In genomic region chr1:112700290-112701226, GRCh38 we compare ENCODE assay signal across 8 cellular contexts. TPM values are rescaled to one million over a fixed set of nuclear protein-coding genes. Genes with fewer than 3 reads are reported as not detected.
DNase-seq lines count a peak whose midpoint lies in the region; ATAC-seq and TF ChIP-seq lines count a peak whose summit lies in the region.

No MANE protein-coding gene starts in this region.

- H3K27me3 Mint-ChIP-seq in activated T-helper 1 cell treated with anti-CD3 and anti-CD28 coated beads, Interleukin-12 subunit alpha, Interleukin-12 subunit beta, Interleukin-2, Interleukin-4 antibody, amounts not matched to agents 30 ng/mL and 10 ng/mL and 1 ng/mL, durations not matched to agents 14 hours and 24 hours and 36 hours (ENCODE audit: insufficient read depth) = no peaks in the 10 kb centered on the region
- no peaks in the 10 kb centered on the region for H3K27me3 Mint-ChIP-seq in naive thymus-derived CD8-positive, alpha-beta T cell

- H3K9me3 Mint-ChIP-seq in activated T-helper 1 cell treated with anti-CD3 and anti-CD28 coated beads, Interleukin-12 subunit alpha, Interleukin-12 subunit beta, Interleukin-2, Interleukin-4 antibody, amounts not matched to agents 30 ng/mL and 10 ng/mL and 1 ng/mL, durations not matched to agents 14 hours and 24 hours and 36 hours = no peaks in the 10 kb centered on the region
- no peaks in the 10 kb centered on the region for H3K9me3 Mint-ChIP-seq in naive thymus-derived CD8-positive, alpha-beta T cell

- TF ChIP-seq CTCF in AG09319 (IDR thresholded peaks at IDR 0.05; ENCODE audit: low read depth, low read length) (no peak), stomach (IDR thresholded peaks at IDR 0.05) (no peak)

- TF ChIP-seq EP300 in stomach (IDR thresholded peaks at IDR 0.05) = no peak

- peak; percentile 34 for TF ChIP-seq POLR2A in GM19193 (IDR thresholded peaks at IDR 0.05; ENCODE audit: extremely low read depth, insufficient read depth, insufficient read length)
- TF ChIP-seq POLR2A in stomach (IDR thresholded peaks at IDR 0.05) = no peak

- H3K4me3 ChIP-seq in HUES6 (ENCODE audit: low read depth, low read length) (peak overlapping the region; percentile 37), stomach (peak overlapping the region in 1 of 4 donors; percentile 2)

- POLR2A ChIA-PET in naive thymus-derived CD8-positive, alpha-beta T cell (lab: Charles Lee) = interaction anchor here (0.6 to 1.3 kb wide), 3 partner anchors 15 to 1232 kb away, joined by 3 to 4 read pairs (median 4); partner anchors contain the start of genes MOV10 and PPM1J

- intact Hi-C loops in activated T-helper 1 cell treated with anti-CD3 and anti-CD28 coated beads, Interleukin-12 subunit alpha, Interleukin-12 subunit beta, Interleukin-2, Interleukin-4 antibody, amounts not matched to agents 30 ng/mL and 10 ng/mL and 1 ng/mL, durations not matched to agents 14 hours and 24 hours and 36 hours (cut with micrococcal nuclease) = loop anchor here (2.0 to 10.0 kb wide), 2 partner anchors 14 to 1234 kb away; partner anchors contain the start of gene PPM1J
- intact Hi-C loops in stomach (cut with DNase I; ENCODE audit: low total_unique reads) = loop anchor here (10.0 kb wide), 1 partner anchor 316 kb away; no protein-coding TSS in a partner anchor

- H3K9me3 ChIP-seq in HUES6 (ENCODE audit: control insufficient read depth, insufficient read depth, low read depth, low read length) = no peaks in the 10 kb centered on the region
- H3K9me3 ChIP-seq in stomach = no peaks in the 10 kb centered on the region

- DNase-seq in AG09319 (ENCODE audit: extremely low read depth, low read depth) (peak; percentile 80), fibroblast of peridontal ligament (ENCODE audit: extremely low read depth) (peak; percentile 94), stomach (peak; percentile 93)
- peak; percentile 65 for DNase-seq in activated T-helper 1 cell treated with anti-CD3 and anti-CD28 coated beads, Interleukin-12 subunit alpha, Interleukin-12 subunit beta, Interleukin-2, Interleukin-4 antibody, amounts not matched to agents 30 ng/mL and 10 ng/mL and 1 ng/mL, durations not matched to agents 14 hours and 24 hours and 36 hours (ENCODE audit: low spot score)
- peak; percentile 45 to 87 (median 62) for DNase-seq in naive thymus-derived CD8-positive, alpha-beta T cell

- peak; percentile 64 for ATAC-seq in naive thymus-derived CD8-positive, alpha-beta T cell

- H3K36me3 ChIP-seq in HUES6 (ENCODE audit: control insufficient read depth, insufficient read depth, low read length) (peaks cover 45% of the 10 kb centered on the region), stomach (peaks cover 24 to 76% (median 64%) of the 10 kb centered on the region in 4 donors)

- H3K4me1 ChIP-seq in HUES6 (ENCODE audit: control insufficient read depth, insufficient read depth, low read length) = peaks cover 71% of the 10 kb centered on the region
- H3K4me1 ChIP-seq in stomach = peaks cover 67 to 81% (median 75%) of the 10 kb centered on the region in 4 donors

- peaks cover 64% of the 10 kb centered on the region for H3K4me1 Mint-ChIP-seq in activated T-helper 1 cell treated with anti-CD3 and anti-CD28 coated beads, Interleukin-12 subunit alpha, Interleukin-12 subunit beta, Interleukin-2, Interleukin-4 antibody, amounts not matched to agents 30 ng/mL and 10 ng/mL and 1 ng/mL, durations not matched to agents 14 hours and 24 hours and 36 hours (ENCODE audit: low read depth)
- peaks cover 26 to 72% (median 56%) of the 10 kb centered on the region in 4 donors for H3K4me1 Mint-ChIP-seq in naive thymus-derived CD8-positive, alpha-beta T cell

- 20 to 48% (median 37%) methylated on average over 6 to 7 of the region's 7 CpGs for WGBS in stomach, 5 donors

- peak overlapping the region; percentile 67 for H3K9ac ChIP-seq in HUES6 (ENCODE audit: low read length)

- H3K27ac Mint-ChIP-seq in activated T-helper 1 cell treated with anti-CD3 and anti-CD28 coated beads, Interleukin-12 subunit alpha, Interleukin-12 subunit beta, Interleukin-2, Interleukin-4 antibody, amounts not matched to agents 30 ng/mL and 10 ng/mL and 1 ng/mL, durations not matched to agents 14 hours and 24 hours and 36 hours = peak overlapping the region; percentile 92
- H3K27ac Mint-ChIP-seq in naive thymus-derived CD8-positive, alpha-beta T cell = peak overlapping the region; percentile 87 to 95 (median 92)

- peaks cover 44% of the 10 kb centered on the region for H3K36me3 Mint-ChIP-seq in activated T-helper 1 cell treated with anti-CD3 and anti-CD28 coated beads, Interleukin-12 subunit alpha, Interleukin-12 subunit beta, Interleukin-2, Interleukin-4 antibody, amounts not matched to agents 30 ng/mL and 10 ng/mL and 1 ng/mL, durations not matched to agents 14 hours and 24 hours and 36 hours (ENCODE audit: low read depth)
- H3K36me3 Mint-ChIP-seq in naive thymus-derived CD8-positive, alpha-beta T cell = peaks cover 0 to 43% (median 2%) of the 10 kb centered on the region in 3 donors

- H3K27me3 ChIP-seq in HUES6 (ENCODE audit: control insufficient read depth, insufficient read depth, low read length) (peaks cover 72% of the 10 kb centered on the region), stomach (no peaks in the 10 kb centered on the region)

- peak overlapping the region; percentile 27; the same call in 1 of the 2 replicates for H3K27ac ChIP-seq in HUES6 (ENCODE audit: low read depth, low read length)
- peak overlapping the region; percentile 62 to 96 (median 88) for H3K27ac ChIP-seq in stomach

- peak overlapping the region; percentile 57 for H3K4me3 Mint-ChIP-seq in activated T-helper 1 cell treated with anti-CD3 and anti-CD28 coated beads, Interleukin-12 subunit alpha, Interleukin-12 subunit beta, Interleukin-2, Interleukin-4 antibody, amounts not matched to agents 30 ng/mL and 10 ng/mL and 1 ng/mL, durations not matched to agents 14 hours and 24 hours and 36 hours
- peak overlapping the region in 8 of 10 donors; percentile 13 to 67 (median 52) for H3K4me3 Mint-ChIP-seq in naive thymus-derived CD8-positive, alpha-beta T cell

TF ChIP-seq in PFSK-1, 5 proteins besides CTCF, POLR2A, EP300 and RAD21:
- TF ChIP-seq POLR2AphosphoS5 (IDR thresholded peaks at IDR 0.05; ENCODE audit: low read depth, low read length) = peak; percentile 67
- TF ChIP-seq SIN3A (IDR thresholded peaks at IDR 0.05; ENCODE audit: borderline replicate concordance, insufficient read depth, low read length) = peak; percentile 45; the same call in 1 of the 2 replicates
- 0 out of 4 replicates have a peak, but pooled peaks of 1 of the 2 experiments have one; percentile 29 for TF ChIP-seq REST (IDR thresholded peaks at IDR 0.05; ENCODE audit: insufficient read depth in 1 of 2, low read depth in 2 of 2, low read length in 2 of 2)
- TF ChIP-seq FOXP2 (optimal IDR thresholded peaks at IDR 0.05; ENCODE audit: borderline replicate concordance, extremely low read depth, extremely low read length, insufficient read depth) = no peak
TF ChIP-seq in PFSK-1: peak in this region for 3.

RNA-seq across cellular contexts. Expression of gene RHOC, which starts 6.4 kb away (rescaled TPM):
- 521 TPM for polyA plus RNA-seq in PFSK-1 (2012; ENCODE audit: insufficient read length, low read depth)
- total RNA-seq in activated T-helper 1 cell treated with anti-CD3 and anti-CD28 coated beads, Interleukin-12 subunit alpha, Interleukin-12 subunit beta, Interleukin-2, Interleukin-4 antibody, amounts not matched to agents 30 ng/mL and 10 ng/mL and 1 ng/mL, durations not matched to agents 14 hours and 24 hours and 36 hours = 50.4 and 63.4 TPM in 2 replicates
- 1 to 10 TPM; 3.0 to 4.2 TPM for total RNA-seq in naive thymus-derived CD8-positive, alpha-beta T cell
- polyA plus RNA-seq in naive thymus-derived CD8-positive, alpha-beta T cell = 10 to 100 TPM in 1 of 3 donors, 1 to 10 TPM in 2; 2.2 to 46.7 (median 2.8) TPM
- total RNA-seq in stomach = 100 to 1,000 TPM in 4 of 5 donors, 10 to 100 TPM in 1; 99.8 to 149 (median 113) TPM
- 100 to 1,000 TPM; 159 to 375 (median 244) TPM for polyA plus RNA-seq in stomach

RNA-seq across cellular contexts. Expression of gene PPM1J, which starts 14.6 kb away (rescaled TPM):
- 2.0 TPM for polyA plus RNA-seq in PFSK-1 (2012; ENCODE audit: insufficient read length, low read depth)
- total RNA-seq in activated T-helper 1 cell treated with anti-CD3 and anti-CD28 coated beads, Interleukin-12 subunit alpha, Interleukin-12 subunit beta, Interleukin-2, Interleukin-4 antibody, amounts not matched to agents 30 ng/mL and 10 ng/mL and 1 ng/mL, durations not matched to agents 14 hours and 24 hours and 36 hours = 0.60 and 1.1 TPM in 2 replicates
- total RNA-seq in naive thymus-derived CD8-positive, alpha-beta T cell = under 1 TPM in 1 of 2 experiments, not detected in 1; 0.44 TPM
- not detected for polyA plus RNA-seq in naive thymus-derived CD8-positive, alpha-beta T cell
- total RNA-seq in stomach = 1 to 10 TPM in 1 of 5 donors, under 1 TPM in 1, not detected in 3; 0.87 to 1.3 TPM
- polyA plus RNA-seq in stomach = 1 to 10 TPM in 1 of 3 donors, under 1 TPM in 1, not detected in 1; 0.50 to 4.0 TPM

RNA-seq across cellular contexts. Expression of gene MOV10, which starts 26.1 kb away (rescaled TPM):
- 68.7 TPM for polyA plus RNA-seq in PFSK-1 (2012; ENCODE audit: insufficient read length, low read depth)
- total RNA-seq in activated T-helper 1 cell treated with anti-CD3 and anti-CD28 coated beads, Interleukin-12 subunit alpha, Interleukin-12 subunit beta, Interleukin-2, Interleukin-4 antibody, amounts not matched to agents 30 ng/mL and 10 ng/mL and 1 ng/mL, durations not matched to agents 14 hours and 24 hours and 36 hours = 64.6 and 66.2 TPM in 2 replicates
- 10 to 100 TPM; 84.2 to 89.9 TPM for total RNA-seq in naive thymus-derived CD8-positive, alpha-beta T cell
- polyA plus RNA-seq in naive thymus-derived CD8-positive, alpha-beta T cell = 10 to 100 TPM; 24.7 to 40.4 (median 29.5) TPM
- total RNA-seq in stomach = 100 to 1,000 TPM in 1 of 5 donors, 10 to 100 TPM in 4; 25.9 to 137 (median 79.0) TPM
- 10 to 100 TPM; 43.2 to 86.9 (median 54.5) TPM for polyA plus RNA-seq in stomach
